Comparison of ENCODE assay signal across 1 cellular context in the genomic region with DNA sequence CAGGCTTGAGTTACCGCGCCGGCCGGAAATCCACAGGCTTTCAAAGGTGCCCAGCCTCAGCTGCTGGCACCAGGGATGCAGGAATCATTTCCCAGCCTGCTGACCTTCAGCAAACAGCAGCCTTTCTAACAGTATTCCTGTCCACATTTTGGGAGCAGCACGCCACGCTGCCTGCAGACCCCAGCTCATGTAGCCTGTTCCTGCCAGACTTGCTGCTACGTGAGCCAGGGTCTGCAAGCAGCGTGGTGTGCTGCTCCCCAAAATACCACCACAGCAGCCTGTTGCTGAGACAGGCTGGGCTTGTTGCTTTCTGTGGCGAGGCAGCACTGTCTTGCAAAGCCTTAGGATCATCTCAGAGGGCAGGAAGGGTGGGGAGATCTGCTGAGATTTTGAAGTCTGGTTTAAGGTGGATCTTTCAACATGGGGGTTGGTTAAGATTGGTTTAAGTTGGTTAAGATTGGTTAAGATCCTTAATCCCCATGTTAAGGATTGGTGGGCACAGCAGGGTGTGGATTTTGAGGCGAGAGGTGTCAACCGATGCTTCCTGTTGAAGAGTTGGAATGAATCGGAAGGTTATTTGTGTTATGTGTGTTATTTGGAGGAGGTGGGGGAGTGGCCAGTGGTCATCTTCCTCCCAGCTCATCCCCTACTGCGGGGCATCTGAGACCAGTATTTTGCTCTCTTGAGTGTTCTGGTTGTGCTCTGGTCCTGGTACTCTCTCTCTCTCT.
TF ChIP-seq lines count a peak whose summit lies in the region.

No MANE protein-coding gene starts in this region.

TF ChIP-seq in K562, 482 proteins besides CTCF, POLR2A, EP300 and RAD21 (continued from another document):
- TF ChIP-seq, protein P1, sequence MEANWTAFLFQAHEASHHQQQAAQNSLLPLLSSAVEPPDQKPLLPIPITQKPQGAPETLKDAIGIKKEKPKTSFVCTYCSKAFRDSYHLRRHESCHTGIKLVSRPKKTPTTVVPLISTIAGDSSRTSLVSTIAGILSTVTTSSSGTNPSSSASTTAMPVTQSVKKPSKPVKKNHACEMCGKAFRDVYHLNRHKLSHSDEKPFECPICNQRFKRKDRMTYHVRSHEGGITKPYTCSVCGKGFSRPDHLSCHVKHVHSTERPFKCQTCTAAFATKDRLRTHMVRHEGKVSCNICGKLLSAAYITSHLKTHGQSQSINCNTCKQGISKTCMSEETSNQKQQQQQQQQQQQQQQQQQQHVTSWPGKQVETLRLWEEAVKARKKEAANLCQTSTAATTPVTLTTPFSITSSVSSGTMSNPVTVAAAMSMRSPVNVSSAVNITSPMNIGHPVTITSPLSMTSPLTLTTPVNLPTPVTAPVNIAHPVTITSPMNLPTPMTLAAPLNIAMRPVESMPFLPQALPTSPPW (CRISPR knock-in tag; IDR thresholded peaks at IDR 0.05), result no peak
- TF ChIP-seq, protein P2, sequence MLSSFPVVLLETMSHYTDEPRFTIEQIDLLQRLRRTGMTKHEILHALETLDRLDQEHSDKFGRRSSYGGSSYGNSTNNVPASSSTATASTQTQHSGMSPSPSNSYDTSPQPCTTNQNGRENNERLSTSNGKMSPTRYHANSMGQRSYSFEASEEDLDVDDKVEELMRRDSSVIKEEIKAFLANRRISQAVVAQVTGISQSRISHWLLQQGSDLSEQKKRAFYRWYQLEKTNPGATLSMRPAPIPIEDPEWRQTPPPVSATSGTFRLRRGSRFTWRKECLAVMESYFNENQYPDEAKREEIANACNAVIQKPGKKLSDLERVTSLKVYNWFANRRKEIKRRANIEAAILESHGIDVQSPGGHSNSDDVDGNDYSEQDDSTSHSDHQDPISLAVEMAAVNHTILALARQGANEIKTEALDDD (IDR thresholded peaks at IDR 0.05), result peak; percentile 95
- TF ChIP-seq, protein P3, sequence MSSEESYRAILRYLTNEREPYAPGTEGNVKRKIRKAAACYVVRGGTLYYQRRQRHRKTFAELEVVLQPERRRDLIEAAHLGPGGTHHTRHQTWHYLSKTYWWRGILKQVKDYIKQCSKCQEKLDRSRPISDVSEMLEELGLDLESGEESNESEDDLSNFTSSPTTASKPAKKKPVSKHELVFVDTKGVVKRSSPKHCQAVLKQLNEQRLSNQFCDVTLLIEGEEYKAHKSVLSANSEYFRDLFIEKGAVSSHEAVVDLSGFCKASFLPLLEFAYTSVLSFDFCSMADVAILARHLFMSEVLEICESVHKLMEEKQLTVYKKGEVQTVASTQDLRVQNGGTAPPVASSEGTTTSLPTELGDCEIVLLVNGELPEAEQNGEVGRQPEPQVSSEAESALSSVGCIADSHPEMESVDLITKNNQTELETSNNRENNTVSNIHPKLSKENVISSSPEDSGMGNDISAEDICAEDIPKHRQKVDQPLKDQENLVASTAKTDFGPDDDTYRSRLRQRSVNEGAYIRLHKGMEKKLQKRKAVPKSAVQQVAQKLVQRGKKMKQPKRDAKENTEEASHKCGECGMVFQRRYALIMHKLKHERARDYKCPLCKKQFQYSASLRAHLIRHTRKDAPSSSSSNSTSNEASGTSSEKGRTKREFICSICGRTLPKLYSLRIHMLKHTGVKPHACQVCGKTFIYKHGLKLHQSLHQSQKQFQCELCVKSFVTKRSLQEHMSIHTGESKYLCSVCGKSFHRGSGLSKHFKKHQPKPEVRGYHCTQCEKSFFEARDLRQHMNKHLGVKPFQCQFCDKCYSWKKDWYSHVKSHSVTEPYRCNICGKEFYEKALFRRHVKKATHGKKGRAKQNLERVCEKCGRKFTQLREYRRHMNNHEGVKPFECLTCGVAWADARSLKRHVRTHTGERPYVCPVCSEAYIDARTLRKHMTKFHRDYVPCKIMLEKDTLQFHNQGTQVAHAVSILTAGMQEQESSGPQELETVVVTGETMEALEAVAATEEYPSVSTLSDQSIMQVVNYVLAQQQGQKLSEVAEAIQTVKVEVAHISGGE (CRISPR knock-in tag; IDR thresholded peaks at IDR 0.05), result peak in 1 of 3 experiments; percentile 38; a peak in 1 of 6 replicates
- TF ChIP-seq, protein P4, sequence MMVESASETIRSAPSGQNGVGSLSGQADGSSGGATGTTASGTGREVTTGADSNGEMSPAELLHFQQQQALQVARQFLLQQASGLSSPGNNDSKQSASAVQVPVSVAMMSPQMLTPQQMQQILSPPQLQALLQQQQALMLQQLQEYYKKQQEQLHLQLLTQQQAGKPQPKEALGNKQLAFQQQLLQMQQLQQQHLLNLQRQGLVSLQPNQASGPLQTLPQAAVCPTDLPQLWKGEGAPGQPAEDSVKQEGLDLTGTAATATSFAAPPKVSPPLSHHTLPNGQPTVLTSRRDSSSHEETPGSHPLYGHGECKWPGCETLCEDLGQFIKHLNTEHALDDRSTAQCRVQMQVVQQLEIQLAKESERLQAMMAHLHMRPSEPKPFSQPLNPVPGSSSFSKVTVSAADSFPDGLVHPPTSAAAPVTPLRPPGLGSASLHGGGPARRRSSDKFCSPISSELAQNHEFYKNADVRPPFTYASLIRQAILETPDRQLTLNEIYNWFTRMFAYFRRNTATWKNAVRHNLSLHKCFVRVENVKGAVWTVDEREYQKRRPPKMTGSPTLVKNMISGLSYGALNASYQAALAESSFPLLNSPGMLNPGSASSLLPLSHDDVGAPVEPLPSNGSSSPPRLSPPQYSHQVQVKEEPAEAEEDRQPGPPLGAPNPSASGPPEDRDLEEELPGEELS (CRISPR knock-in tag; IDR thresholded peaks at IDR 0.05; ENCODE audit: borderline replicate concordance), result 0 out of 2 replicates have a peak, but pooled peaks have one; percentile 27
- TF ChIP-seq JUND (IDR thresholded peaks at IDR 0.05; ENCODE audit: borderline replicate concordance, low read depth, low read length), result no peak
- peak; percentile 9; the same call in 1 of the 3 replicates for TF ChIP-seq JUND (tag; IDR thresholded peaks at IDR 0.05; ENCODE audit: borderline replicate concordance, low read depth, low read length)
